24 cellular contexts compared by ENCODE assay signal in the genomic region with DNA sequence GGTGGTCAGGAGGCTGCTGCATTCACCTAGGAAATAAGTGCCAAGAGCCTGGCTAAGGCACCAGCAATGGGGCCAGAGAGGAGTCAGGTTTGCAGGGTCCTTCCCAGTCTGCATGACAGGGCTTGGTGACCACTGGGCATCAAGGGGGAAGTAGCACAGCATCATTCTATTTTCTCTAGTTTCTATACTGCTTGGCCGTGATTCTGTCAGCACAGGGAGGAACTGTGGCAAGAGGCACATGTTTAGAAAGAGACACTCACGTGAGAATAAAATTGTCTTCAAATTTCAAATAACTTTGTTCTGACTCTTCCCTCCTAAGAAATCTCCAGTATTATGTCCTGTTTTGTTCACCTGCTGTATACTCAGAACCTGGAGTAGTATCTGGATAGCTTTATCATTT. TPM values are rescaled to one million over a fixed set of nuclear protein-coding genes. Genes with fewer than 3 reads are reported as not detected.
A peak's percentile ranks its signal among the peaks of the same experiment; 100 is the strongest.
DNase-seq lines count a peak whose midpoint lies in the region; ATAC-seq, FAIRE-seq and TF ChIP-seq lines count a peak whose summit lies in the region.
"Had no signal": no experiment of that assay in that cellular context is flagged by ENCODE, and none has a peak within 500 bp of the region (broad histone marks: within the 10 kb centered on the region; RNA-seq: fewer than 3 reads in every experiment).

No MANE protein-coding gene starts in this region.

- no peak for DNase-seq in activated CD8-positive, alpha-beta T cell treated with anti-CD3 and anti-CD28 coated beads for 36 hours
- DNase-seq in activated CD8-positive, alpha-beta T cell treated with anti-CD3 and anti-CD28 coated beads, Interleukin-2, amount 10 ng/mL, durations not matched to agents 7 days and 5 days = no peak
- DNase-seq in GM18507 (ENCODE audit: extremely low spot score, insufficient read length, low read depth) (no peak), T-helper 17 cell (no peak), spleen (peak; percentile 75), BE2C (no peak), DMS53 (lab: John Stamatoyannopoulos, UW) (no peak), DMS53 treated with DMSO at 0.1 percent for 48 hours (lab: John Stamatoyannopoulos, UW; ENCODE audit: unreplicated experiment) (no peak)
- DNase-seq: activated effector memory CD4-positive, alpha-beta T cell treated with Interleukin-2 at 50 U/mL for 16 hours; amniotic stem cell; central memory CD4-positive, alpha-beta T cell; effector CD4-positive, alpha-beta T cell; Karpas-422; left lung; mucosa of descending colon; NCI-H1417; NCI-H526; nucleus accumbens; Peyer's patch; stimulated activated CD4-positive, alpha-beta T cell treated with anti-CD3 and anti-CD28 coated beads, Interleukin-15, amount 100 ng/mL, for 24 hours; stimulated activated naive B cell treated with anti-CD40 and anti-IgM and Interleukin-4, amounts not matched to agents 10 μg/mL and 1 μg/mL and 100 μg/mL, for 72 hours; thyroid gland had no signal

- no peak for ATAC-seq in activated CD8-positive, alpha-beta T cell treated with anti-CD3 and anti-CD28 coated beads for 36 hours
- ATAC-seq in activated CD8-positive, alpha-beta T cell treated with anti-CD3 and anti-CD28 coated beads, Interleukin-2, amount 10 ng/mL, durations not matched to agents 7 days and 5 days = no peak
- no peak for ATAC-seq in T-helper 17 cell
- ATAC-seq: HCT116, left lung, mucosa of descending colon, SK-N-SH treated with all-trans-retinoic acid at 6 μM for 48 hours had no signal

- H3K27me3 ChIP-seq in spleen (replicated peaks in 1 of 7) (no peaks in the 10 kb centered on the region), BE2C (no peaks in the 10 kb centered on the region)
- H3K27me3 ChIP-seq: left lung, Peyer's patch, thyroid gland had no signal

- H3K27ac ChIP-seq in spleen = peak overlapping the region in 5 of 8 donors; percentile 55 to 77 (median 58)

- no peak overlapping the region for H3K4me3 Mint-ChIP-seq in activated CD8-positive, alpha-beta T cell treated with anti-CD3 and anti-CD28 coated beads for 36 hours
- no peak overlapping the region for H3K4me3 Mint-ChIP-seq in activated CD8-positive, alpha-beta T cell treated with anti-CD3 and anti-CD28 coated beads, Interleukin-2, amount 10 ng/mL, durations not matched to agents 7 days and 5 days
- peak overlapping the region; percentile 10 for H3K4me3 Mint-ChIP-seq in T-helper 17 cell
- H3K4me3 Mint-ChIP-seq: stimulated activated naive B cell treated with anti-CD40 and anti-IgM and Interleukin-4, amounts not matched to agents 10 μg/mL and 1 μg/mL and 100 μg/mL, for 72 hours had no signal

- intact Hi-C loops in activated CD8-positive, alpha-beta T cell treated with anti-CD3 and anti-CD28 coated beads for 36 hours (cut with micrococcal nuclease) = no loop called here
- intact Hi-C loops in spleen (cut with DNase I; ENCODE audit: low total_unique reads) = no loop called here

- POLR2A ChIA-PET in activated CD8-positive, alpha-beta T cell treated with anti-CD3 and anti-CD28 coated beads for 36 hours (lab: Charles Lee) = interaction anchor here (0.7 to 1.2 kb wide), 3 partner anchors 12 to 41 kb away, joined by 3 read pairs; no protein-coding TSS in a partner anchor
- POLR2A ChIA-PET in activated CD8-positive, alpha-beta T cell treated with anti-CD3 and anti-CD28 coated beads, Interleukin-2, amount 10 ng/mL, durations not matched to agents 7 days and 5 days (lab: Charles Lee) = interaction anchor here (2.0 kb wide), 1 partner anchor 38 kb away, joined by 6 read pairs; a partner anchor contains a TSS

- H3K36me3 Mint-ChIP-seq in activated CD8-positive, alpha-beta T cell treated with anti-CD3 and anti-CD28 coated beads for 36 hours (ENCODE audit: low read depth) = peaks cover 20% of the 10 kb centered on the region
- peaks cover 25% of the 10 kb centered on the region for H3K36me3 Mint-ChIP-seq in activated CD8-positive, alpha-beta T cell treated with anti-CD3 and anti-CD28 coated beads, Interleukin-2, amount 10 ng/mL, durations not matched to agents 7 days and 5 days (ENCODE audit: low read depth)
- H3K36me3 Mint-ChIP-seq in T-helper 17 cell (ENCODE audit: low read depth) = peaks cover 11% of the 10 kb centered on the region

- CTCF ChIA-PET in activated CD8-positive, alpha-beta T cell treated with anti-CD3 and anti-CD28 coated beads for 36 hours (lab: Charles Lee) = interaction anchor here (0.8 to 1.8 kb wide), 5 partner anchors 14 to 67 kb away, joined by 3 to 5 read pairs (median 3); no protein-coding TSS in a partner anchor
- CTCF ChIA-PET in activated CD8-positive, alpha-beta T cell treated with anti-CD3 and anti-CD28 coated beads, Interleukin-2, amount 10 ng/mL, durations not matched to agents 7 days and 5 days (lab: Charles Lee) = interaction anchor here (0.8 to 1.6 kb wide), 7 partner anchors 14 to 66 kb away, joined by 3 to 6 read pairs (median 4); no protein-coding TSS in a partner anchor

- peaks cover 74% of the 10 kb centered on the region for H3K4me1 Mint-ChIP-seq in activated CD8-positive, alpha-beta T cell treated with anti-CD3 and anti-CD28 coated beads for 36 hours (ENCODE audit: low read depth)
- H3K4me1 Mint-ChIP-seq in activated CD8-positive, alpha-beta T cell treated with anti-CD3 and anti-CD28 coated beads, Interleukin-2, amount 10 ng/mL, durations not matched to agents 7 days and 5 days (ENCODE audit: low read depth) = peaks cover 55% of the 10 kb centered on the region
- peaks cover 73% of the 10 kb centered on the region for H3K4me1 Mint-ChIP-seq in T-helper 17 cell

- H3K9me3 Mint-ChIP-seq in activated CD8-positive, alpha-beta T cell treated with anti-CD3 and anti-CD28 coated beads for 36 hours = no peaks in the 10 kb centered on the region
- H3K9me3 Mint-ChIP-seq in activated CD8-positive, alpha-beta T cell treated with anti-CD3 and anti-CD28 coated beads, Interleukin-2, amount 10 ng/mL, durations not matched to agents 7 days and 5 days (ENCODE audit: insufficient read depth) = no peaks in the 10 kb centered on the region
- H3K9me3 Mint-ChIP-seq: stimulated activated naive B cell treated with anti-CD40 and anti-IgM and Interleukin-4, amounts not matched to agents 10 μg/mL and 1 μg/mL and 100 μg/mL, for 72 hours had no signal

- H3K4me3 ChIP-seq in spleen (peak overlapping the region in 1 of 8 donors; percentile 27), BE2C (ENCODE audit: low read depth, low read length) (no peak overlapping the region)
- H3K4me3 ChIP-seq: left lung, mucosa of descending colon, Peyer's patch, thyroid gland had no signal

- peak overlapping the region; percentile 86 for H3K27ac Mint-ChIP-seq in activated CD8-positive, alpha-beta T cell treated with anti-CD3 and anti-CD28 coated beads for 36 hours
- no peak overlapping the region for H3K27ac Mint-ChIP-seq in activated CD8-positive, alpha-beta T cell treated with anti-CD3 and anti-CD28 coated beads, Interleukin-2, amount 10 ng/mL, durations not matched to agents 7 days and 5 days
- H3K27ac Mint-ChIP-seq in T-helper 17 cell = no peak overlapping the region
- H3K27ac Mint-ChIP-seq: stimulated activated naive B cell treated with anti-CD40 and anti-IgM and Interleukin-4, amounts not matched to agents 10 μg/mL and 1 μg/mL and 100 μg/mL, for 72 hours had no signal

- FAIRE-seq in GM18507 (lab: Jason Lieb, UNC) = peak; percentile 44

- TF ChIP-seq CTCF in activated CD8-positive, alpha-beta T cell treated with anti-CD3 and anti-CD28 coated beads for 36 hours (IDR thresholded peaks at IDR 0.05) = no peak
- TF ChIP-seq CTCF in spleen (IDR thresholded peaks at IDR 0.05 in 8 of 11, conservative IDR thresholded peaks at IDR 0.05 in 3 of 11) (no peak), BE2C (IDR thresholded peaks at IDR 0.05; ENCODE audit: low read depth, low read length) (no peak)

- H3K9me3 ChIP-seq in T-helper 17 cell (ENCODE audit: control insufficient read depth, low read length, poor library complexity, severe bottlenecking) (no peaks in the 10 kb centered on the region), spleen (no peaks in the 10 kb centered on the region), BE2C (no peaks in the 10 kb centered on the region)
- H3K9me3 ChIP-seq: left lung, mucosa of descending colon, Peyer's patch, thyroid gland had no signal

- WGBS in spleen, 5 donors = 34 to 73% (median 59%) methylated on average over 2 of the region's 2 CpGs

- H3K27me3 Mint-ChIP-seq in activated CD8-positive, alpha-beta T cell treated with anti-CD3 and anti-CD28 coated beads for 36 hours = no peaks in the 10 kb centered on the region
- H3K27me3 Mint-ChIP-seq in activated CD8-positive, alpha-beta T cell treated with anti-CD3 and anti-CD28 coated beads, Interleukin-2, amount 10 ng/mL, durations not matched to agents 7 days and 5 days (ENCODE audit: low read depth) = no peaks in the 10 kb centered on the region
- no peaks in the 10 kb centered on the region for H3K27me3 Mint-ChIP-seq in T-helper 17 cell
- H3K27me3 Mint-ChIP-seq: stimulated activated naive B cell treated with anti-CD40 and anti-IgM and Interleukin-4, amounts not matched to agents 10 μg/mL and 1 μg/mL and 100 μg/mL, for 72 hours had no signal

- TF ChIP-seq POLR2A in spleen (IDR thresholded peaks at IDR 0.05) = no peak

- peaks cover 0 to 27% (median 1%) of the 10 kb centered on the region in 6 donors for H3K36me3 ChIP-seq in spleen
- H3K36me3 ChIP-seq in BE2C = no peaks in the 10 kb centered on the region
- H3K36me3 ChIP-seq: thyroid gland had no signal

- H3K4me1 ChIP-seq in spleen = peaks cover 0 to 82% (median 35%) of the 10 kb centered on the region in 6 donors
- no peaks in the 10 kb centered on the region for H3K4me1 ChIP-seq in BE2C
- H3K4me1 ChIP-seq: Peyer's patch had no signal

RNA-seq across cellular contexts. Expression of a gene that starts 37.8 kb away (rescaled TPM):
- total RNA-seq in activated CD8-positive, alpha-beta T cell treated with anti-CD3 and anti-CD28 coated beads for 36 hours = 10 to 100 TPM; 19.2 to 23.6 TPM
- 10 to 100 TPM; 13.0 to 17.9 TPM for total RNA-seq in activated CD8-positive, alpha-beta T cell treated with anti-CD3 and anti-CD28 coated beads, Interleukin-2, amount 10 ng/mL, durations not matched to agents 7 days and 5 days
- total RNA-seq in T-helper 17 cell (100 to 1,000 TPM; 185 to 196 TPM), spleen (10 to 100 TPM; 34.5 to 65.4 (median 47.2) TPM)
- 1 to 10 TPM; 3.1 to 6.2 (median 3.7) TPM for polyA plus RNA-seq in spleen
- polyA plus RNA-seq in BE2C (2012; ENCODE audit: insufficient read depth, insufficient read length, low read depth) = 8.9 TPM
